Comparison of ENCODE assay signal across 9 cellular contexts in the genomic region with DNA sequence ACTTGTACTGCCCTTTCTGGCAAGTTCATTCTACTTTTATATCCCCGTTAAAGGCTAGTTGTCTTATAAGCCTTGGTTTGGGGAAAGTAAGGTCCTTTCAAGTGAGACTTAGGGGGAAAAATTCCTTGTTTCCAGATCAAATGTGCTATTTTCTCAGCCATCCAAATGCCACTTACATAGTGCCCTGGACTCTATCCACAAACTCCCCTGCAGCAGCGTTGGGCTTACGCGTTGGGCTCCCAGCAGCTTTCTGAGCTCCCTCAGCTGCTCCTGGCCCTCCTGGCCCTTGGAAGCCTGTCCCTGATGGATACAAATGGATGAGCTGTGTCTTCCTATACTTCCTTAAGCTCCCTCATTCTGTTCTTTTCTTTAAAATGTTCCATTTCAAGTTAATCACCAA.
"Had no signal": no experiment of that assay in that cellular context is flagged by ENCODE, and none has a peak within 500 bp of the region (broad histone marks: within the 10 kb centered on the region; RNA-seq: fewer than 3 reads in every experiment).

No MANE protein-coding gene starts in this region.

- H2AFZ ChIP-seq: GM23248, GM23338 had no signal

- ATAC-seq: GM23338, HCT116 had no signal

- H3K36me3 ChIP-seq: HAP-1 had no signal

- H3K27ac Mint-ChIP-seq: GM23338, H9, HFFc6 had no signal

- H3K9ac ChIP-seq: GM23248 had no signal

- H3K9me3 Mint-ChIP-seq: GM23338, H9, HFFc6 had no signal

- H3K9me3 ChIP-seq: HAP-1 had no signal

- H3K4me2 ChIP-seq: GM23338 had no signal

- H3K4me3 ChIP-seq: GM23248, GM23338, HAP-1 had no signal

- DNase-seq: GM23248, GOT3, H7, H9, HCEC 1CT, HFFc6 had no signal

- H3K4me3 Mint-ChIP-seq: GM23338, H9, HFFc6 had no signal

- H3K27ac ChIP-seq: GM23248 had no signal
